In the genomic region with DNA sequence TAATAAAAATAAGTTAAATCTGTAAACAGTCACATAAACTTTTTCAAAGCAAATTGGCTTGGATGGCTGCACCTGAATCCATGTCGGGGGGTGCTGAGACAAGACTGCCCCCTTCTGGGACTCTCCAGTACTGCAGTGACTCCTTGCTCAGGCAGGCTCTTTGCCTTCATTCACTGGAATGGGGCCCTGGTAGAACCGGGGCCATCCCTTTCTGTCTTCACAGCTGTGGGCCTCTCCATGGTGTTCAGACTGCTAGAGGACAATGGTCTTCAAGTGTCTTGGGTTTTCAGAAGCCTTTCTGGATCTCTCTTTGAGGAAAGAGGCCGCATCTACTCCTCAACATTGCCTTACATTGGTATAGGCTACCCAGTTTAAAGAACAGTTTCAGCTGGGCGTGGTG, we compare ENCODE assay signal across 8 cellular contexts.
DNase-seq lines count a peak whose midpoint lies in the region; ATAC-seq and TF ChIP-seq lines count a peak whose summit lies in the region.

No MANE protein-coding gene starts in this region.

- peak; percentile 71 for DNase-seq in GM10266 (ENCODE audit: extremely low spot score)
- peak; percentile 40 for DNase-seq in MV-4-11 (lab: John Stamatoyannopoulos, UW)
- peak; percentile 82 for DNase-seq in T-helper 9 cell
- DNase-seq in astrocyte of the hippocampus (ENCODE audit: low read depth, low spot score): peak; percentile 77
- peak; percentile 88 for DNase-seq in iPS-NIHi7 (ENCODE audit: extremely low spot score)
- peak; percentile 55 to 78 (median 72) for DNase-seq in stimulated activated CD4-positive, alpha-beta T cell treated with anti-CD3 and anti-CD28 coated beads, Interleukin-1b, Interleukin-23, amount 100 ng/mL, for 24 hours (ENCODE audit: low read depth in 4 of 4, low spot score in 1 of 4)

- no peak for ATAC-seq in HG03175 (IDR thresholded peaks at IDR 0.05; ENCODE audit: unreplicated experiment)
- no peak for ATAC-seq in GM18867 (IDR thresholded peaks at IDR 0.05; ENCODE audit: unreplicated experiment)

- TF ChIP-seq CTCF in GM10266 (IDR thresholded peaks at IDR 0.05; ENCODE audit: control insufficient read depth, insufficient read depth, low read depth, missing control alignments): peak; percentile 90
